ENCODE assay signal across 8 cellular contexts in the genomic region with DNA sequence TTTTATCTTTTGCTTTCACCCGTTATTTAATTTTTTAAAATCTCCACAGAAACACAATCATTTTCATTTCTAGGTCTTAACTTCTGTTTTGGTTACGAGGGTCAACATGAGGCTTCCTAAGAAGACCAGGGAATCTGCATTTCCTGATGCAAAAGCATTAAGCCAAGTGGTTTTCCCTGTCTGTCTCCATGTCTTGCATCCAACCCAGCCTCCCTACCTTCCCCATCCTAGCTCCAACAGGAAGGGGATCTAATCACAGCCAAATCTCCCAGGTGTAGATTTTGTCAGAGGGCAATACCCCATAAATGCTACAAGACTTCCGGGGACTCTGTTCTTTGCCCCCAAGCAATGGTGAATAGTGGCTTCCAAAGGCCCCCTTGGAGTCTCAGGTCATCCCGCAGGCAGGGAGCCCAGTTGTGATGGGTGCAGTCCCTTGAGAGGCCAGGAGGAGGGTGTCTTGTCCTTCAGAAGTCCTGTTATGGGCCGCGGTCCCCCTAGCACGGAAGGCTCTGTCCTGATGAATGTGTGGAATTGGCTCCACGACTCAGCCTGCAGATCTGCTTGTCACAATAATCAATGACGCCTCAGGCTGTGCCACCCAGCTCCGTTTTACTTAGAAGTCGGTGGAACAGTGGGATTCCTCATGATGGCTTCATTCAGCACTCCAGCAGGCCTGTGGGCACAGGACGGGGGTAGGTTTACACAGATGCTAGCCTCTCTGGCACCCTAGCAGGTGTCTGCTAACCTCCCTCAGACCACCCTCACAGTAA.
DNase-seq lines count a peak whose midpoint lies in the region; ATAC-seq and TF ChIP-seq lines count a peak whose summit lies in the region.

No MANE protein-coding gene starts in this region.

- no peaks in the 10 kb centered on the region for H3K27me3 ChIP-seq in mucosa of rectum (ENCODE audit: control insufficient read depth in 2 of 2, insufficient read depth in 2 of 2, low read length in 2 of 2)

- no peaks in the 10 kb centered on the region for H3K9me3 ChIP-seq in mucosa of rectum (ENCODE audit: control insufficient read depth in 2 of 2, low read length in 2 of 2)

- ATAC-seq in HG02610 (IDR thresholded peaks at IDR 0.05; ENCODE audit: unreplicated experiment) (no peak), HG03378 (IDR thresholded peaks at IDR 0.05; ENCODE audit: unreplicated experiment) (no peak)

- H3K27ac ChIP-seq in VCaP (no peak overlapping the region), mucosa of rectum (ENCODE audit: low read depth in 2 of 2, low read length in 2 of 2) (no peak overlapping the region)

- DNase-seq in EL, result peak; percentile 76
- DNase-seq in epidermal melanocyte (ENCODE audit: insufficient read length, low spot score), result peak; percentile 80
- no peak for DNase-seq in NCI-H2196 treated with DMSO at 0.1 percent for 48 hours (lab: John Stamatoyannopoulos, UW; ENCODE audit: unreplicated experiment)

- TF ChIP-seq CTCF in LNCAP (IDR thresholded peaks at IDR 0.05) (peak; percentile 73), VCaP (conservative IDR thresholded peaks at IDR 0.05) (peak; percentile 87)

- H3K4me3 ChIP-seq in mucosa of rectum (ENCODE audit: low read length in 2 of 2), result peak overlapping the region; percentile 6 to 10

- H3K36me3 ChIP-seq in mucosa of rectum (ENCODE audit: control insufficient read depth in 2 of 2, insufficient read depth in 2 of 2, low read length in 2 of 2), result no peaks in the 10 kb centered on the region

- H3K9ac ChIP-seq in mucosa of rectum (ENCODE audit: low read depth in 1 of 2, low read length in 2 of 2), result peak overlapping the region in 1 of 2 donors; percentile 47

- H3K4me1 ChIP-seq in mucosa of rectum (ENCODE audit: control insufficient read depth in 2 of 2, insufficient read depth in 2 of 2, low read length in 2 of 2), result peaks cover 2 to 6% of the 10 kb centered on the region in 2 donors
